1 cellular context compared by ENCODE assay signal in the genomic region with DNA sequence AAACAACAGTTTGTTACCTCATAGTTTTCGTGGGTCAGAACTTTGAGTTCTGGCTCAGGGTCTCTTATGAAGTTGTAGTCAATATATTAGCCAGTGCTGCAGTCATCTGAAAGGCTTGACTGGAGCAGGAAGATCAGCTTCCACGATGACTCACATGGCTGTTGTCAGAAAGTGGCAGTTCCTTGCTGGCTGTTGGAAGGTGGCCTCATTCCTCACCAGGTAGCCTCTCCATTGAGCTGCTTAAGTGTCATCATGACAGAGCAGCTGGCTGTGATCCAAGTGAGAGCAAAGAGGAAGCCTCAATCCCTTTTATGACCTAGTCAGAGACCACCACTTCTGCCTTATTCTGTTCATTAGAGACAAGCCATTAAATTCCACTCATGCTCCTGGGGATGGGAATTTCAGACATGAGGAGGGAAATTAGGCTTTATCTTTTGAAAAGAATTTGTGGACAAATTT.
TF ChIP-seq lines count a peak whose summit lies in the region.

No MANE protein-coding gene starts in this region.

TF ChIP-seq in K562, 482 proteins besides CTCF, POLR2A, EP300 and RAD21 (continued from another document and continues in another):
- TF ChIP-seq, protein P1, sequence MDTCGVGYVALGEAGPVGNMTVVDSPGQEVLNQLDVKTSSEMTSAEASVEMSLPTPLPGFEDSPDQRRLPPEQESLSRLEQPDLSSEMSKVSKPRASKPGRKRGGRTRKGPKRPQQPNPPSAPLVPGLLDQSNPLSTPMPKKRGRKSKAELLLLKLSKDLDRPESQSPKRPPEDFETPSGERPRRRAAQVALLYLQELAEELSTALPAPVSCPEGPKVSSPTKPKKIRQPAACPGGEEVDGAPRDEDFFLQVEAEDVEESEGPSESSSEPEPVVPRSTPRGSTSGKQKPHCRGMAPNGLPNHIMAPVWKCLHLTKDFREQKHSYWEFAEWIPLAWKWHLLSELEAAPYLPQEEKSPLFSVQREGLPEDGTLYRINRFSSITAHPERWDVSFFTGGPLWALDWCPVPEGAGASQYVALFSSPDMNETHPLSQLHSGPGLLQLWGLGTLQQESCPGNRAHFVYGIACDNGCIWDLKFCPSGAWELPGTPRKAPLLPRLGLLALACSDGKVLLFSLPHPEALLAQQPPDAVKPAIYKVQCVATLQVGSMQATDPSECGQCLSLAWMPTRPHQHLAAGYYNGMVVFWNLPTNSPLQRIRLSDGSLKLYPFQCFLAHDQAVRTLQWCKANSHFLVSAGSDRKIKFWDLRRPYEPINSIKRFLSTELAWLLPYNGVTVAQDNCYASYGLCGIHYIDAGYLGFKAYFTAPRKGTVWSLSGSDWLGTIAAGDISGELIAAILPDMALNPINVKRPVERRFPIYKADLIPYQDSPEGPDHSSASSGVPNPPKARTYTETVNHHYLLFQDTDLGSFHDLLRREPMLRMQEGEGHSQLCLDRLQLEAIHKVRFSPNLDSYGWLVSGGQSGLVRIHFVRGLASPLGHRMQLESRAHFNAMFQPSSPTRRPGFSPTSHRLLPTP (IDR thresholded peaks at IDR 0.05; ENCODE audit: borderline replicate concordance, extremely low read depth, insufficient read length) = no peak
- no peak for TF ChIP-seq POLR2H (tag; IDR thresholded peaks at IDR 0.05; ENCODE audit: low read depth)
- TF ChIP-seq ZBTB33 (CRISPR knock-in tag; IDR thresholded peaks at IDR 0.05) = no peak
- TF ChIP-seq NBN (IDR thresholded peaks at IDR 0.05; ENCODE audit: low read depth) = peak; percentile 77
- TF ChIP-seq, protein P2, sequence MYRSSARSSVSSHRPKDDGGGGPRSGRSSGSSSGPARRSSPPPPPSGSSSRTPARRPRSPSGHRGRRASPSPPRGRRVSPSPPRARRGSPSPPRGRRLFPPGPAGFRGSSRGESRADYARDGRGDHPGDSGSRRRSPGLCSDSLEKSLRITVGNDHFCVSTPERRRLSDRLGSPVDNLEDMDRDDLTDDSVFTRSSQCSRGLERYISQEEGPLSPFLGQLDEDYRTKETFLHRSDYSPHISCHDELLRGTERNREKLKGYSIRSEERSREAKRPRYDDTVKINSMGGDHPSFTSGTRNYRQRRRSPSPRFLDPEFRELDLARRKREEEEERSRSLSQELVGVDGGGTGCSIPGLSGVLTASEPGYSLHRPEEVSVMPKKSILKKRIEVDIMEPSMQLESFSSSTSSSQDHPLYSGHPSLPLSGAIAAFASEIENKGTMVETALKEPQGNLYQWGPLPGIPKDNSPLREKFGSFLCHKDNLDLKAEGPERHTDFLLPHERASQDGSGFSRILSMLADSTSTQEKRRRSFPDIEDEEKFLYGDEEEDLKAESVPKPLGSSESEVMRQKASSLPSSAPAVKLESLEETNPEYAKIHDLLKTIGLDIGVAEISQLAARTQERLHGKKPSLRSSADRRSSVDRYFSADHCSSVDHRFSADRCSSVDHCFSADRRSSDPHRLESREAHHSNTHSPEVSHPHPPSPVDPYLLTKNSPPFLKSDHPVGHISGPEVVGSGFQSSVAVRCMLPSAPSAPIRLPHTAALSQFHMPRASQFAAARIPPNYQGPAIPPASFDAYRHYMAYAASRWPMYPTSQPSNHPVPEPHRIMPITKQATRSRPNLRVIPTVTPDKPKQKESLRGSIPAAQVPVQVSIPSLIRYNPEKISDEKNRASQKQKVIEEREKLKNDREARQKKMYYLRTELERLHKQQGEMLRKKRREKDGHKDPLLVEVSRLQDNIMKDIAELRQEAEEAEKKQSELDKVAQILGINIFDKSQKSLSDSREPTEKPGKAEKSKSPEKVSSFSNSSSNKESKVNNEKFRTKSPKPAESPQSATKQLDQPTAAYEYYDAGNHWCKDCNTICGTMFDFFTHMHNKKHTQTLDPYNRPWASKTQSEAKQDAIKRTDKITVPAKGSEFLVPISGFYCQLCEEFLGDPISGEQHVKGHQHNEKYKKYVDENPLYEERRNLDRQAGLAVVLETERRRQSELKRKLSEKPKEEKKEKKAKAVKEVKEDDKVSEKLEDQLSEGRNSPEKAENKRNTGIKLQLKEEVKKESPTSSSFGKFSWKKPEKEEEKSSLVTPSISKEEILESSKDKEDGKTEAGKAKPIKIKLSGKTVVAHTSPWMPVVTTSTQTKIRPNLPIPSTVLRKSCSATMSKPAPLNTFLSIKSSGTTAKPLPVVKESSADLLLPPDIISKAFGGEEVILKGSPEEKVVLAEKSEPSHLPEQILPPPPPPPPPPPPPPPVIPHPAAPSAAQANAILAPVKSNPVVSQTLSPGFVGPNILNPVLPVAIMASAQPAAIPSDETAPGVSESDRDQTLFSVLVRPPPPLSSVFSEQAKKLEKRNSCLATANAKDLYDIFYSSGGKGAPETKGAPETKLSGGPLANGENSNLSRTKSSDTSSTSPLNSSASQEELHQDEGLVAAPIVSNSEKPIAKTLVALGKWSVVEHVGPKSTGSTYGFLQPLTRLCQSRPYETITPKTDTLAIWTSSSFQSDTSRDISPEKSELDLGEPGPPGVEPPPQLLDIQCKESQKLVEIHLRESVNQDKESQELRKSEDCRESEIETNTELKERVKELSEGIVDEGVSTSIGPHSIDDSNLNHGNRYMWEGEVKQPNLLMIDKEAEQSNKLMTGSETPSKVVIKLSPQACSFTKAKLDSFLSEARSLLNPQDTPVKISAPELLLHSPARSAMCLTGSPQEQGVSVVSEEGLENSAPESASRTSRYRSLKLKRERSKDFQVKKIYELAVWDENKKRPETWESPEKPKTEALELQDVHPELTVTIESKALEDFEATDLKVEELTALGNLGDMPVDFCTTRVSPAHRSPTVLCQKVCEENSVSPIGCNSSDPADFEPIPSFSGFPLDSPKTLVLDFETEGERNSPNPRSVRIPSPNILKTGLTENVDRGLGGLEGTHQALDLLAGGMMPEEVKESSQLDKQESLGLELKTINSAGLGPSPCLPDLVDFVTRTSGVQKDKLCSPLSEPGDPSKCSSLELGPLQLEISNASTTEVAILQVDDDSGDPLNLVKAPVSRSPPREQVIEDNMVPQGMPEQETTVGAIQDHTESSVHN (IDR thresholded peaks at IDR 0.05; ENCODE audit: borderline replicate concordance in 1 of 2, low read depth in 1 of 2) = peak in 1 of 2 experiments; percentile 68; a peak in 1 of 4 replicates
- peak; percentile 63 for TF ChIP-seq FOS (IDR thresholded peaks at IDR 0.05; ENCODE audit: extremely low read depth, insufficient read length)
- TF ChIP-seq C11orf30 (IDR thresholded peaks at IDR 0.05; ENCODE audit: low read depth) = peak; percentile 86
- TF ChIP-seq TCF7 (IDR thresholded peaks at IDR 0.05; ENCODE audit: borderline replicate concordance) = no peak
- TF ChIP-seq FUS (optimal IDR thresholded peaks at IDR 0.05; ENCODE audit: low read depth, low read length) = no peak
- TF ChIP-seq ZBTB17 (CRISPR knock-in tag; IDR thresholded peaks at IDR 0.05) = no peak
- no peak for TF ChIP-seq ZNF121 (CRISPR knock-in tag; conservative IDR thresholded peaks at IDR 0.05)
- TF ChIP-seq GATAD2A (IDR thresholded peaks at IDR 0.05) = peak; percentile 70; the same call in 1 of the 2 replicates
- TF ChIP-seq TEAD4 (IDR thresholded peaks at IDR 0.05; ENCODE audit: low read length) = peak; percentile 73
- TF ChIP-seq TEAD4 (CRISPR knock-in tag; IDR thresholded peaks at IDR 0.05; ENCODE audit: borderline replicate concordance) = no peak
- TF ChIP-seq, protein P3, sequence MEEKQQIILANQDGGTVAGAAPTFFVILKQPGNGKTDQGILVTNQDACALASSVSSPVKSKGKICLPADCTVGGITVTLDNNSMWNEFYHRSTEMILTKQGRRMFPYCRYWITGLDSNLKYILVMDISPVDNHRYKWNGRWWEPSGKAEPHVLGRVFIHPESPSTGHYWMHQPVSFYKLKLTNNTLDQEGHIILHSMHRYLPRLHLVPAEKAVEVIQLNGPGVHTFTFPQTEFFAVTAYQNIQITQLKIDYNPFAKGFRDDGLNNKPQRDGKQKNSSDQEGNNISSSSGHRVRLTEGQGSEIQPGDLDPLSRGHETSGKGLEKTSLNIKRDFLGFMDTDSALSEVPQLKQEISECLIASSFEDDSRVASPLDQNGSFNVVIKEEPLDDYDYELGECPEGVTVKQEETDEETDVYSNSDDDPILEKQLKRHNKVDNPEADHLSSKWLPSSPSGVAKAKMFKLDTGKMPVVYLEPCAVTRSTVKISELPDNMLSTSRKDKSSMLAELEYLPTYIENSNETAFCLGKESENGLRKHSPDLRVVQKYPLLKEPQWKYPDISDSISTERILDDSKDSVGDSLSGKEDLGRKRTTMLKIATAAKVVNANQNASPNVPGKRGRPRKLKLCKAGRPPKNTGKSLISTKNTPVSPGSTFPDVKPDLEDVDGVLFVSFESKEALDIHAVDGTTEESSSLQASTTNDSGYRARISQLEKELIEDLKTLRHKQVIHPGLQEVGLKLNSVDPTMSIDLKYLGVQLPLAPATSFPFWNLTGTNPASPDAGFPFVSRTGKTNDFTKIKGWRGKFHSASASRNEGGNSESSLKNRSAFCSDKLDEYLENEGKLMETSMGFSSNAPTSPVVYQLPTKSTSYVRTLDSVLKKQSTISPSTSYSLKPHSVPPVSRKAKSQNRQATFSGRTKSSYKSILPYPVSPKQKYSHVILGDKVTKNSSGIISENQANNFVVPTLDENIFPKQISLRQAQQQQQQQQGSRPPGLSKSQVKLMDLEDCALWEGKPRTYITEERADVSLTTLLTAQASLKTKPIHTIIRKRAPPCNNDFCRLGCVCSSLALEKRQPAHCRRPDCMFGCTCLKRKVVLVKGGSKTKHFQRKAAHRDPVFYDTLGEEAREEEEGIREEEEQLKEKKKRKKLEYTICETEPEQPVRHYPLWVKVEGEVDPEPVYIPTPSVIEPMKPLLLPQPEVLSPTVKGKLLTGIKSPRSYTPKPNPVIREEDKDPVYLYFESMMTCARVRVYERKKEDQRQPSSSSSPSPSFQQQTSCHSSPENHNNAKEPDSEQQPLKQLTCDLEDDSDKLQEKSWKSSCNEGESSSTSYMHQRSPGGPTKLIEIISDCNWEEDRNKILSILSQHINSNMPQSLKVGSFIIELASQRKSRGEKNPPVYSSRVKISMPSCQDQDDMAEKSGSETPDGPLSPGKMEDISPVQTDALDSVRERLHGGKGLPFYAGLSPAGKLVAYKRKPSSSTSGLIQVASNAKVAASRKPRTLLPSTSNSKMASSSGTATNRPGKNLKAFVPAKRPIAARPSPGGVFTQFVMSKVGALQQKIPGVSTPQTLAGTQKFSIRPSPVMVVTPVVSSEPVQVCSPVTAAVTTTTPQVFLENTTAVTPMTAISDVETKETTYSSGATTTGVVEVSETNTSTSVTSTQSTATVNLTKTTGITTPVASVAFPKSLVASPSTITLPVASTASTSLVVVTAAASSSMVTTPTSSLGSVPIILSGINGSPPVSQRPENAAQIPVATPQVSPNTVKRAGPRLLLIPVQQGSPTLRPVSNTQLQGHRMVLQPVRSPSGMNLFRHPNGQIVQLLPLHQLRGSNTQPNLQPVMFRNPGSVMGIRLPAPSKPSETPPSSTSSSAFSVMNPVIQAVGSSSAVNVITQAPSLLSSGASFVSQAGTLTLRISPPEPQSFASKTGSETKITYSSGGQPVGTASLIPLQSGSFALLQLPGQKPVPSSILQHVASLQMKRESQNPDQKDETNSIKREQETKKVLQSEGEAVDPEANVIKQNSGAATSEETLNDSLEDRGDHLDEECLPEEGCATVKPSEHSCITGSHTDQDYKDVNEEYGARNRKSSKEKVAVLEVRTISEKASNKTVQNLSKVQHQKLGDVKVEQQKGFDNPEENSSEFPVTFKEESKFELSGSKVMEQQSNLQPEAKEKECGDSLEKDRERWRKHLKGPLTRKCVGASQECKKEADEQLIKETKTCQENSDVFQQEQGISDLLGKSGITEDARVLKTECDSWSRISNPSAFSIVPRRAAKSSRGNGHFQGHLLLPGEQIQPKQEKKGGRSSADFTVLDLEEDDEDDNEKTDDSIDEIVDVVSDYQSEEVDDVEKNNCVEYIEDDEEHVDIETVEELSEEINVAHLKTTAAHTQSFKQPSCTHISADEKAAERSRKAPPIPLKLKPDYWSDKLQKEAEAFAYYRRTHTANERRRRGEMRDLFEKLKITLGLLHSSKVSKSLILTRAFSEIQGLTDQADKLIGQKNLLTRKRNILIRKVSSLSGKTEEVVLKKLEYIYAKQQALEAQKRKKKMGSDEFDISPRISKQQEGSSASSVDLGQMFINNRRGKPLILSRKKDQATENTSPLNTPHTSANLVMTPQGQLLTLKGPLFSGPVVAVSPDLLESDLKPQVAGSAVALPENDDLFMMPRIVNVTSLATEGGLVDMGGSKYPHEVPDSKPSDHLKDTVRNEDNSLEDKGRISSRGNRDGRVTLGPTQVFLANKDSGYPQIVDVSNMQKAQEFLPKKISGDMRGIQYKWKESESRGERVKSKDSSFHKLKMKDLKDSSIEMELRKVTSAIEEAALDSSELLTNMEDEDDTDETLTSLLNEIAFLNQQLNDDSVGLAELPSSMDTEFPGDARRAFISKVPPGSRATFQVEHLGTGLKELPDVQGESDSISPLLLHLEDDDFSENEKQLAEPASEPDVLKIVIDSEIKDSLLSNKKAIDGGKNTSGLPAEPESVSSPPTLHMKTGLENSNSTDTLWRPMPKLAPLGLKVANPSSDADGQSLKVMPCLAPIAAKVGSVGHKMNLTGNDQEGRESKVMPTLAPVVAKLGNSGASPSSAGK (IDR thresholded peaks at IDR 0.05) = no peak
- TF ChIP-seq ZNF224 (CRISPR knock-in tag; IDR thresholded peaks at IDR 0.05) = no peak
- TF ChIP-seq DPF2 (IDR thresholded peaks at IDR 0.05) = peak; percentile 93
- TF ChIP-seq CCNT2 (IDR thresholded peaks at IDR 0.05; ENCODE audit: borderline replicate concordance, extremely low read depth, insufficient read length, low read depth, low read length) = no peak
- peak; percentile 80 for TF ChIP-seq MYC (IDR thresholded peaks at IDR 0.05; ENCODE audit: low read depth, low read length)
- TF ChIP-seq MYC (CRISPR knock-in tag; IDR thresholded peaks at IDR 0.05; ENCODE audit: borderline replicate concordance, low read depth) = no peak
- no peak for TF ChIP-seq ZKSCAN1 (IDR thresholded peaks at IDR 0.05; ENCODE audit: low read depth, low read length)
- peak; percentile 49 for TF ChIP-seq SMAD1 (IDR thresholded peaks at IDR 0.05; ENCODE audit: low read depth, low read length, partially characterized antibody)
- no peak for TF ChIP-seq HES1 (IDR thresholded peaks at IDR 0.05; ENCODE audit: low read depth)
- no peak for TF ChIP-seq KAT2B (IDR thresholded peaks at IDR 0.05; ENCODE audit: low read depth, low read length)
- TF ChIP-seq ARNT (IDR thresholded peaks at IDR 0.05) = peak in 1 of 2 experiments; percentile 64; a peak in 1 of 4 replicates
